Comparison of ENCODE assay signal across 17 cellular contexts in genomic region chr6:7183707-7184106, GRCh38.
DNase-seq lines count a peak whose midpoint lies in the region; ATAC-seq, FAIRE-seq and TF ChIP-seq lines count a peak whose summit lies in the region.
"Had no signal": no experiment of that assay in that cellular context is flagged by ENCODE, and none has a peak within 500 bp of the region (broad histone marks: within the 10 kb centered on the region; RNA-seq: fewer than 3 reads in every experiment).

No MANE protein-coding gene starts in this region.

- TF ChIP-seq CTCF in HFFc6 (IDR thresholded peaks at IDR 0.05) (no peak), heart right ventricle (IDR thresholded peaks at IDR 0.05) (no peak), upper lobe of right lung (IDR thresholded peaks at IDR 0.05) (no peak)

- no peak for FAIRE-seq in small intestine (lab: Jason Lieb, UNC)

- H3K4me3 ChIP-seq in heart right ventricle, result no peak overlapping the region
- H3K4me3 ChIP-seq in small intestine (ENCODE audit: low read depth in 1 of 2, low read length in 2 of 2), result no peak overlapping the region
- H3K4me3 ChIP-seq in upper lobe of right lung, result no peak overlapping the region
- H3K4me3 ChIP-seq: MG63 had no signal

- H3K4me1 Mint-ChIP-seq in HFFc6 (ENCODE audit: low read depth), result peaks cover 10% of the 10 kb centered on the region
- peaks cover 7% of the 10 kb centered on the region for H3K4me1 Mint-ChIP-seq in central memory CD8-positive, alpha-beta T cell

- H3K4me3 Mint-ChIP-seq in HFFc6, result no peak overlapping the region
- no peak overlapping the region for H3K4me3 Mint-ChIP-seq in central memory CD8-positive, alpha-beta T cell
- H3K4me3 Mint-ChIP-seq: CD8-positive, alpha-beta memory T cell had no signal

- H3K9me3 Mint-ChIP-seq in HFFc6, result no peaks in the 10 kb centered on the region
- H3K9me3 Mint-ChIP-seq in central memory CD8-positive, alpha-beta T cell, result no peaks in the 10 kb centered on the region
- H3K9me3 Mint-ChIP-seq: CD8-positive, alpha-beta memory T cell had no signal

- no peak overlapping the region for H3K27ac ChIP-seq in heart right ventricle
- H3K27ac ChIP-seq in small intestine (ENCODE audit: low read depth in 1 of 2, low read length in 1 of 2), result no peak overlapping the region
- H3K27ac ChIP-seq in upper lobe of right lung, result no peak overlapping the region

- intact Hi-C loops in heart right ventricle (cut with DNase I), result no loop called here
- intact Hi-C loops in upper lobe of right lung (cut with DNase I), result no loop called here

- H3K36me3 ChIP-seq in heart right ventricle (peaks cover 0 to 98% (median 31%) of the 10 kb centered on the region in 9 donors), small intestine (ENCODE audit: control insufficient read depth in 2 of 2, insufficient read depth in 2 of 2, low read length in 2 of 2) (peaks cover 9 to 34% of the 10 kb centered on the region in 2 donors), upper lobe of right lung (peaks cover 91% of the 10 kb centered on the region)

- H3K27me3 Mint-ChIP-seq in HFFc6 (ENCODE audit: insufficient read depth), result peaks cover 4% of the 10 kb centered on the region; the same call in 1 of the 2 replicates
- H3K27me3 Mint-ChIP-seq in central memory CD8-positive, alpha-beta T cell, result no peaks in the 10 kb centered on the region
- H3K27me3 Mint-ChIP-seq: CD8-positive, alpha-beta memory T cell had no signal

- 58 to 74% methylated on average over 3 of the region's 3 CpGs for WGBS in heart right ventricle, 2 donors
- WGBS in small intestine, 3 donors, result 36 to 74% (median 56%) methylated on average over 3 of the region's 3 CpGs

- H3K9me3 ChIP-seq in heart right ventricle (no peaks in the 10 kb centered on the region), small intestine (ENCODE audit: control insufficient read depth, low read depth) (no peaks in the 10 kb centered on the region), upper lobe of right lung (no peaks in the 10 kb centered on the region)
- H3K9me3 ChIP-seq: BE2C, MG63 had no signal

- peaks cover 44% of the 10 kb centered on the region for H3K36me3 Mint-ChIP-seq in HFFc6 (ENCODE audit: low read depth)
- H3K36me3 Mint-ChIP-seq in central memory CD8-positive, alpha-beta T cell (ENCODE audit: insufficient read depth), result peaks cover 48% of the 10 kb centered on the region

- H3K27ac Mint-ChIP-seq in HFFc6, result peak overlapping the region; percentile 11; the same call in 1 of the 2 replicates
- H3K27ac Mint-ChIP-seq in central memory CD8-positive, alpha-beta T cell (ENCODE audit: low read depth), result peak overlapping the region; percentile 44

- ATAC-seq in central memory CD8-positive, alpha-beta T cell (replicated peaks; ENCODE audit: extremely low read depth, poor library complexity, severe bottlenecking), result no peak
- ATAC-seq in heart right ventricle (peak in 7 of 8 donors; percentile 25 to 80 (median 56)), GM19328 (IDR thresholded peaks at IDR 0.05; ENCODE audit: unreplicated experiment) (no peak), upper lobe of right lung (no peak)

- DNase-seq in HFFc6, result no peak
- no peak for DNase-seq in central memory CD8-positive, alpha-beta T cell (ENCODE audit: low spot score in 2 of 2)
- DNase-seq in heart right ventricle, result no peak
- DNase-seq in small intestine, result peak; percentile 44
- DNase-seq in activated CD4-positive, CD25-positive, alpha-beta regulatory T cell (lab: John Stamatoyannopoulos, UW), result no peak
- DNase-seq in upper lobe of right lung, result no peak
- DNase-seq: ACHN; BE2C; CD8-positive, alpha-beta memory T cell; DMS 273 treated with DMSO at 0.1 percent for 48 hours; MG63; NCI-H1105 treated with DMSO at 0.1 percent for 48 hours; NCI-H187 treated with DMSO at 0.1 percent for 48 hours; NCI-H510A treated with DMSO at 0.1 percent for 48 hours; OCI-M1; RPMI8226 had no signal

- H3K4me1 ChIP-seq in heart right ventricle (peaks cover 0 to 37% (median 6%) of the 10 kb centered on the region in 9 donors), small intestine (ENCODE audit: control insufficient read depth in 2 of 2, insufficient read depth in 1 of 2, low read depth in 1 of 2, low read length in 1 of 2) (no peaks in the 10 kb centered on the region), upper lobe of right lung (peaks cover 4% of the 10 kb centered on the region)
- H3K4me1 ChIP-seq: BE2C had no signal

- H3K27me3 ChIP-seq in heart right ventricle (no peaks in the 10 kb centered on the region), small intestine (ENCODE audit: control insufficient read depth in 2 of 2, insufficient read depth in 2 of 2, low read length in 2 of 2) (no peaks in the 10 kb centered on the region), upper lobe of right lung (no peaks in the 10 kb centered on the region)
- H3K27me3 ChIP-seq: BE2C, MG63 had no signal

Comparison
In these comparisons a context has a peak if more than half of its experiments do, and no peak if none do; other contexts are left out.
1. ATAC-seq: peak in heart right ventricle (7 of 8); none in central memory CD8-positive, alpha-beta T cell (single experiment), GM19328 (single experiment) and upper lobe of right lung (single experiment).